29 cellular contexts compared by ENCODE assay signal in the genomic region with DNA sequence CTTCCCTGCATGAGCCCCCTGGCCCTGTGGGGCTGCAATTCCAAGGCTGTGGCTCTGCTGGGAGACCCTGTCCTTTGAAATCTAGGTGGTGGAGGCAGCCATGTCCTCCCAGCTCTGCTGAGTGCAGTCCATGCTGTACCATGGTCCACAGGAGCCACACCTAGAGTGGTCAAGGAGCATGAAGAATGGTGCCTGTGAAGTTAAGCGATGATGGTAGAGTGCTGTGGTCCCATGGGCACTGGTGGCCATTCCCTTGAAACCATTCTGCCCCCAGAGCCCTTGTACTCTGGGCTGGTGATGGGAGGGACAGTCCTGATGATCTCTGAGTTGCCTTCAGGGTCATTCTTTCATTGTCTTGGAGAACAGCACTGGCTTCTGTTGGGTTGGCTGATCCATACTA. TPM values are rescaled to one million over a fixed set of nuclear protein-coding genes. Genes with fewer than 3 reads are reported as not detected.
"Had no signal": no experiment of that assay in that cellular context is flagged by ENCODE, and none has a peak within 500 bp of the region (broad histone marks: within the 10 kb centered on the region; RNA-seq: fewer than 3 reads in every experiment).

No MANE protein-coding gene starts in this region.

- H3K27me3 ChIP-seq: esophagus muscularis mucosa, foreskin keratinocyte, gastroesophageal sphincter, heart left ventricle, hepatocyte, left lung, neutrophil, thyroid gland had no signal

- H2AFZ ChIP-seq: hepatocyte had no signal

- DNase-seq: dermis blood vessel endothelial cell; effector memory CD4-positive, alpha-beta T cell; foreskin keratinocyte; left cardiac atrium; mammary epithelial cell; natural killer cell; psoas muscle; right cardiac atrium; stimulated activated CD4-positive, alpha-beta T cell treated with anti-CD3 and anti-CD28 coated beads, Interleukin-15, amount 100 ng/mL, for 24 hours; stimulated activated CD4-positive, alpha-beta T cell treated with anti-CD3 and anti-CD28 coated beads, Interleukin-2, amount 100 ng/mL, for 48 hours; stimulated activated naive CD4-positive, alpha-beta T cell; stimulated activated naive CD8-positive, alpha-beta T cell treated with anti-CD3 and anti-CD28 coated beads, Interleukin-15, amount 100 ng/mL, for 72 hours; thyroid gland; trophoblast cell had no signal

- H3K9me3 ChIP-seq: thyroid gland had no signal

- H3K4me1 ChIP-seq: esophagus muscularis mucosa, foreskin keratinocyte, gastroesophageal sphincter, heart left ventricle, left lung, psoas muscle, thyroid gland had no signal

- H3K4me2 ChIP-seq: hepatocyte had no signal

- H3K36me3 ChIP-seq: esophagus muscularis mucosa, gastroesophageal sphincter, heart left ventricle, left lung, neutrophil, thyroid gland had no signal

- FAIRE-seq: endothelial cell of umbilical vein had no signal

- H3K27ac ChIP-seq: coronary artery, esophagus muscularis mucosa, foreskin keratinocyte, gastroesophageal sphincter, heart left ventricle, hepatocyte, left lung, neutrophil, psoas muscle, skin epidermis, thyroid gland had no signal

- H3K4me3 ChIP-seq: coronary artery, esophagus muscularis mucosa, gastroesophageal sphincter, heart left ventricle, hepatocyte, left lung, psoas muscle, skin epidermis, thyroid gland had no signal

RNA-seq across cellular contexts. Expression of a gene that starts 55.3 kb away (rescaled TPM):
- total RNA-seq: epithelial cell of proximal tubule, foreskin keratinocyte, kidney epithelial cell, lower leg skin, temporal lobe had no signal
- polyA plus RNA-seq: fibroblast of lung, foreskin keratinocyte, hepatocyte, mammary epithelial cell, neural cell, right cardiac atrium had no signal
